In the genomic region with DNA sequence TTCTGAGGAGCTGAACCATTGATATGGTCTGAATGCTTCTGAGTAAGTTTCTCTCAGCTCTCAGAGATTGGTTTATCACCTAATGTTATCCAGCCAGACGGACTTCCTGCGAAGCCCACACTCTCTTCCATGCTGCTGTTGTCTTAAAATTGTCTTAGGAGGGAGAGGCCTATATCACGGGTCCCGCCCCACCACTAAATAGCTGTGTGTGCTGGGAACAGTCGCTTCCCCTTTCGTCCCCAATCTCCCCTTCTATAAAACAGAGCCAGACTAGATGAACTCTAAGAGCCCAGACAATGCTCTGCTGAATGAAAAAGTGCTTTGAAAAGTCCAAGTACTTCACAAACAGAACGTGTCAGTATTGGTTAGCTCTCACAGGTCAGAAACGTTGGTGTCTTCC, we compare ENCODE assay signal across 18 cellular contexts.
"Had no signal": no experiment of that assay in that cellular context is flagged by ENCODE, and none has a peak within 500 bp of the region (broad histone marks: within the 10 kb centered on the region; RNA-seq: fewer than 3 reads in every experiment).

No MANE protein-coding gene starts in this region.

- H3K9ac ChIP-seq: neural progenitor cell had no signal

- H3K4me3 ChIP-seq: esophagus squamous epithelium, heart right ventricle, left ventricle myocardium inferior, neural progenitor cell, ovary, psoas muscle, right lobe of liver, tibial artery had no signal

- H3K27ac ChIP-seq: esophagus squamous epithelium, heart right ventricle, left ventricle myocardium inferior, neural progenitor cell, ovary, psoas muscle, right lobe of liver, tibial artery had no signal

- H3K9me3 Mint-ChIP-seq: dendritic cell treated with granulocyte-macrophage colony-stimulating factor and Interleukin-4, amounts not matched to agents 40 ng/mL and 50 ng/mL, for 4 days; effector memory CD8-positive, alpha-beta T cell; naive B cell had no signal

- H3K27me3 Mint-ChIP-seq: dendritic cell treated with granulocyte-macrophage colony-stimulating factor and Interleukin-4, amounts not matched to agents 40 ng/mL and 50 ng/mL, for 4 days; naive B cell had no signal

- DNase-seq: amniotic stem cell; effector memory CD8-positive, alpha-beta T cell; esophagus squamous epithelium; heart right ventricle; left ventricle myocardium inferior; mammary epithelial cell; naive B cell; ovary; psoas muscle; stimulated activated naive CD8-positive, alpha-beta T cell treated with anti-CD3 and anti-CD28 coated beads, Interleukin-15, Interleukin-2, amounts not matched to agents 100 U/mL and 50 U/mL, for 24 hours; T-helper 1 cell; T-helper 9 cell; tibial artery had no signal

- H3K9me3 ChIP-seq: esophagus squamous epithelium, heart right ventricle, left ventricle myocardium inferior, ovary, psoas muscle, right lobe of liver, tibial artery had no signal

- H3K36me3 ChIP-seq: esophagus squamous epithelium, left ventricle myocardium inferior, neural progenitor cell, ovary, right lobe of liver, tibial artery had no signal

- ATAC-seq: activated CD4-positive, CD25-positive, alpha-beta regulatory T cell treated with anti-CD3 and anti-CD28 coated beads, Interleukin-2, amount 50 U/mL, for 24 hours; effector memory CD8-positive, alpha-beta T cell; heart right ventricle; psoas muscle; right lobe of liver; stimulated activated naive CD8-positive, alpha-beta T cell treated with anti-CD3 and anti-CD28 coated beads, Interleukin-15, Interleukin-2, amounts not matched to agents 100 U/mL and 50 U/mL, for 24 hours had no signal

- H3K27ac Mint-ChIP-seq: activated naive CD8-positive, alpha-beta T cell; dendritic cell treated with granulocyte-macrophage colony-stimulating factor and Interleukin-4, amounts not matched to agents 40 ng/mL and 50 ng/mL, for 4 days; effector memory CD8-positive, alpha-beta T cell; naive B cell; neural progenitor cell had no signal

- H3K36me3 Mint-ChIP-seq: activated naive CD8-positive, alpha-beta T cell; naive B cell; neural progenitor cell had no signal

- H3K4me1 ChIP-seq: right lobe of liver had no signal

- H3K27me3 ChIP-seq: esophagus squamous epithelium, heart right ventricle, neural progenitor cell, ovary, right lobe of liver, tibial artery had no signal

- H3K4me2 ChIP-seq: neural progenitor cell had no signal

- H2AFZ ChIP-seq: neural progenitor cell had no signal

- H3K4me3 Mint-ChIP-seq: activated naive CD8-positive, alpha-beta T cell; dendritic cell treated with granulocyte-macrophage colony-stimulating factor and Interleukin-4, amounts not matched to agents 40 ng/mL and 50 ng/mL, for 4 days; effector memory CD8-positive, alpha-beta T cell; naive B cell; neural progenitor cell had no signal
